ENCODE assay signal across 8 cellular contexts in genomic region chr2:39120771-39121522, GRCh38. TPM values are rescaled to one million over a fixed set of nuclear protein-coding genes. Genes with fewer than 3 reads are reported as not detected.
DNase-seq lines count a peak whose midpoint lies in the region; ATAC-seq and TF ChIP-seq lines count a peak whose summit lies in the region.

TSS of gene SOS1 (minus strand) at chr2:39121051. CDS start at chr2:39120422, 629 bp downstream.

- no peaks in the 10 kb centered on the region for H3K27me3 ChIP-seq in mucosa of rectum (ENCODE audit: control insufficient read depth in 2 of 2, insufficient read depth in 2 of 2, low read length in 2 of 2)

- no peaks in the 10 kb centered on the region for H3K9me3 ChIP-seq in mucosa of rectum (ENCODE audit: control insufficient read depth in 2 of 2, low read length in 2 of 2)

- H3K27ac Mint-ChIP-seq in activated T-cell treated with anti-CD3 and anti-CD28 coated beads, Interleukin-2, amount 50 U/mL, for 24 hours = peak within 1 kb of the TSS; percentile 96

- H3K4me3 ChIP-seq in mucosa of rectum (ENCODE audit: low read length in 2 of 2) = peak within 1 kb of the TSS; percentile 81 to 88

- peaks cover 52% of the 10 kb centered on the region for H3K36me3 Mint-ChIP-seq in activated T-cell treated with anti-CD3 and anti-CD28 coated beads, Interleukin-2, amount 50 U/mL, for 24 hours (ENCODE audit: low read depth)

- H3K4me1 Mint-ChIP-seq in activated T-cell treated with anti-CD3 and anti-CD28 coated beads, Interleukin-2, amount 50 U/mL, for 24 hours (ENCODE audit: low read depth) = peaks cover 65% of the 10 kb centered on the region

- H3K27me3 Mint-ChIP-seq in activated T-cell treated with anti-CD3 and anti-CD28 coated beads, Interleukin-2, amount 50 U/mL, for 24 hours = no peaks in the 10 kb centered on the region

- no peaks in the 10 kb centered on the region for H3K9me3 Mint-ChIP-seq in activated T-cell treated with anti-CD3 and anti-CD28 coated beads, Interleukin-2, amount 50 U/mL, for 24 hours

- peak; percentile 73 for DNase-seq in DMS53 treated with DMSO at 0.1 percent for 48 hours (lab: John Stamatoyannopoulos, UW; ENCODE audit: unreplicated experiment)
- peak; percentile 87 for DNase-seq in KG1 (lab: John Stamatoyannopoulos, UW)
- DNase-seq in activated T-cell treated with anti-CD3 and anti-CD28 coated beads, Interleukin-2, amount 50 U/mL, for 24 hours = peak; percentile 94
- DNase-seq in erythroblast (lab: John Stamatoyannopoulos, UW) = peak; percentile 94 to 96
- peak; percentile 97 for DNase-seq in stimulated activated CD8-positive, alpha-beta memory T cell treated with anti-CD3 and anti-CD28 coated beads, Interleukin-4, amount 100 ng/mL, for 48 hours

- H3K27ac ChIP-seq in mucosa of rectum (ENCODE audit: low read depth in 2 of 2, low read length in 2 of 2) = peak within 1 kb of the TSS; percentile 96 to 98

- H3K36me3 ChIP-seq in mucosa of rectum (ENCODE audit: control insufficient read depth in 2 of 2, insufficient read depth in 2 of 2, low read length in 2 of 2) = no peaks in the 10 kb centered on the region

- H3K9ac ChIP-seq in mucosa of rectum (ENCODE audit: low read depth in 1 of 2, low read length in 2 of 2) = peak within 1 kb of the TSS; percentile 74 to 95

- peak; percentile 94 for TF ChIP-seq POLR2A in erythroblast (IDR thresholded peaks at IDR 0.05; ENCODE audit: low read length)

- H3K4me3 Mint-ChIP-seq in activated T-cell treated with anti-CD3 and anti-CD28 coated beads, Interleukin-2, amount 50 U/mL, for 24 hours = peak within 1 kb of the TSS; percentile 87

- peaks cover 31 to 34% of the 10 kb centered on the region in 2 donors for H3K4me1 ChIP-seq in mucosa of rectum (ENCODE audit: control insufficient read depth in 2 of 2, insufficient read depth in 2 of 2, low read length in 2 of 2)

- peak; percentile 42 for ATAC-seq in GM21737 (IDR thresholded peaks at IDR 0.05; ENCODE audit: unreplicated experiment)

TF ChIP-seq in PFSK-1, 5 proteins besides CTCF, POLR2A, EP300 and RAD21:
- no peak for TF ChIP-seq SIN3A (IDR thresholded peaks at IDR 0.05; ENCODE audit: borderline replicate concordance, insufficient read depth, low read length)
- TF ChIP-seq TAF1 (IDR thresholded peaks at IDR 0.05; ENCODE audit: borderline replicate concordance, insufficient read depth, low read length) = peak; percentile 93
- TF ChIP-seq POLR2AphosphoS5 (IDR thresholded peaks at IDR 0.05; ENCODE audit: low read depth, low read length) = peak; percentile 78
- 0 out of 4 replicates have a peak, but pooled peaks have one; percentile 16 to 18 for TF ChIP-seq REST (IDR thresholded peaks at IDR 0.05; ENCODE audit: insufficient read depth in 1 of 2, low read depth in 2 of 2, low read length in 2 of 2)
- peak; percentile 38 for TF ChIP-seq FOXP2 (optimal IDR thresholded peaks at IDR 0.05; ENCODE audit: borderline replicate concordance, extremely low read depth, extremely low read length, insufficient read depth)

RNA-seq across cellular contexts. Expression of gene SOS1, which starts in this region (rescaled TPM):
- polyA plus RNA-seq in PFSK-1 (2012; ENCODE audit: insufficient read length, low read depth) = 5.8 TPM

Comparison
In these comparisons a context has a peak if more than half of its experiments do, and no peak if none do; other contexts are left out.
1. Peak in every context shown above with its lines: DNase-seq, ATAC-seq, H3K4me3 ChIP-seq and H3K27ac ChIP-seq.